Comparison of ENCODE assay signal across 1 cellular context in genomic region chrX:153206425-153207046, GRCh38.
TF ChIP-seq lines count a peak whose summit lies in the region.

No MANE protein-coding gene starts in this region.

TF ChIP-seq in K562, 482 proteins besides CTCF, POLR2A, EP300 and RAD21 (continued from another document and continues in another):
- no peak for TF ChIP-seq ZBTB9 (CRISPR knock-in tag; IDR thresholded peaks at IDR 0.05)
- no peak for TF ChIP-seq ZNF3 (CRISPR knock-in tag; IDR thresholded peaks at IDR 0.05)
- no peak for TF ChIP-seq ZEB2 (IDR thresholded peaks at IDR 0.05)
- peak; percentile 78 for TF ChIP-seq ARID1B (IDR thresholded peaks at IDR 0.05)
- no peak for TF ChIP-seq ETV5 (CRISPR knock-in tag; IDR thresholded peaks at IDR 0.05; ENCODE audit: low read depth)
- no peak for TF ChIP-seq FOXK1 (CRISPR knock-in tag; IDR thresholded peaks at IDR 0.05; ENCODE audit: borderline replicate concordance)
- no peak for TF ChIP-seq JUND (IDR thresholded peaks at IDR 0.05; ENCODE audit: borderline replicate concordance, low read depth, low read length)
- TF ChIP-seq JUND (tag; IDR thresholded peaks at IDR 0.05; ENCODE audit: borderline replicate concordance, low read depth, low read length), result no peak
- TF ChIP-seq MNT (conservative IDR thresholded peaks at IDR 0.05), result peak in 1 of 2 experiments; percentile 25; a peak in 2 of 4 replicates
- TF ChIP-seq CXXC5 (CRISPR knock-in tag; IDR thresholded peaks at IDR 0.05), result no peak
- TF ChIP-seq, protein P1, sequence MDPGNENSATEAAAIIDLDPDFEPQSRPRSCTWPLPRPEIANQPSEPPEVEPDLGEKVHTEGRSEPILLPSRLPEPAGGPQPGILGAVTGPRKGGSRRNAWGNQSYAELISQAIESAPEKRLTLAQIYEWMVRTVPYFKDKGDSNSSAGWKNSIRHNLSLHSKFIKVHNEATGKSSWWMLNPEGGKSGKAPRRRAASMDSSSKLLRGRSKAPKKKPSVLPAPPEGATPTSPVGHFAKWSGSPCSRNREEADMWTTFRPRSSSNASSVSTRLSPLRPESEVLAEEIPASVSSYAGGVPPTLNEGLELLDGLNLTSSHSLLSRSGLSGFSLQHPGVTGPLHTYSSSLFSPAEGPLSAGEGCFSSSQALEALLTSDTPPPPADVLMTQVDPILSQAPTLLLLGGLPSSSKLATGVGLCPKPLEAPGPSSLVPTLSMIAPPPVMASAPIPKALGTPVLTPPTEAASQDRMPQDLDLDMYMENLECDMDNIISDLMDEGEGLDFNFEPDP (CRISPR knock-in tag; IDR thresholded peaks at IDR 0.05), result no peak
- TF ChIP-seq, protein P2, sequence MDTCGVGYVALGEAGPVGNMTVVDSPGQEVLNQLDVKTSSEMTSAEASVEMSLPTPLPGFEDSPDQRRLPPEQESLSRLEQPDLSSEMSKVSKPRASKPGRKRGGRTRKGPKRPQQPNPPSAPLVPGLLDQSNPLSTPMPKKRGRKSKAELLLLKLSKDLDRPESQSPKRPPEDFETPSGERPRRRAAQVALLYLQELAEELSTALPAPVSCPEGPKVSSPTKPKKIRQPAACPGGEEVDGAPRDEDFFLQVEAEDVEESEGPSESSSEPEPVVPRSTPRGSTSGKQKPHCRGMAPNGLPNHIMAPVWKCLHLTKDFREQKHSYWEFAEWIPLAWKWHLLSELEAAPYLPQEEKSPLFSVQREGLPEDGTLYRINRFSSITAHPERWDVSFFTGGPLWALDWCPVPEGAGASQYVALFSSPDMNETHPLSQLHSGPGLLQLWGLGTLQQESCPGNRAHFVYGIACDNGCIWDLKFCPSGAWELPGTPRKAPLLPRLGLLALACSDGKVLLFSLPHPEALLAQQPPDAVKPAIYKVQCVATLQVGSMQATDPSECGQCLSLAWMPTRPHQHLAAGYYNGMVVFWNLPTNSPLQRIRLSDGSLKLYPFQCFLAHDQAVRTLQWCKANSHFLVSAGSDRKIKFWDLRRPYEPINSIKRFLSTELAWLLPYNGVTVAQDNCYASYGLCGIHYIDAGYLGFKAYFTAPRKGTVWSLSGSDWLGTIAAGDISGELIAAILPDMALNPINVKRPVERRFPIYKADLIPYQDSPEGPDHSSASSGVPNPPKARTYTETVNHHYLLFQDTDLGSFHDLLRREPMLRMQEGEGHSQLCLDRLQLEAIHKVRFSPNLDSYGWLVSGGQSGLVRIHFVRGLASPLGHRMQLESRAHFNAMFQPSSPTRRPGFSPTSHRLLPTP (IDR thresholded peaks at IDR 0.05; ENCODE audit: borderline replicate concordance, extremely low read depth, insufficient read length), result no peak
- no peak for TF ChIP-seq ZNF280B (CRISPR knock-in tag; IDR thresholded peaks at IDR 0.05)
- TF ChIP-seq POLR3G (IDR thresholded peaks at IDR 0.05; ENCODE audit: extremely low read depth, insufficient read length, insufficient replicate concordance), result no peak
- TF ChIP-seq, protein P3, sequence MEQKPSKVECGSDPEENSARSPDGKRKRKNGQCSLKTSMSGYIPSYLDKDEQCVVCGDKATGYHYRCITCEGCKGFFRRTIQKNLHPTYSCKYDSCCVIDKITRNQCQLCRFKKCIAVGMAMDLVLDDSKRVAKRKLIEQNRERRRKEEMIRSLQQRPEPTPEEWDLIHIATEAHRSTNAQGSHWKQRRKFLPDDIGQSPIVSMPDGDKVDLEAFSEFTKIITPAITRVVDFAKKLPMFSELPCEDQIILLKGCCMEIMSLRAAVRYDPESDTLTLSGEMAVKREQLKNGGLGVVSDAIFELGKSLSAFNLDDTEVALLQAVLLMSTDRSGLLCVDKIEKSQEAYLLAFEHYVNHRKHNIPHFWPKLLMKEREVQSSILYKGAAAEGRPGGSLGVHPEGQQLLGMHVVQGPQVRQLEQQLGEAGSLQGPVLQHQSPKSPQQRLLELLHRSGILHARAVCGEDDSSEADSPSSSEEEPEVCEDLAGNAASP (IDR thresholded peaks at IDR 0.05), result no peak
- no peak for TF ChIP-seq GTF2B (IDR thresholded peaks at IDR 0.05; ENCODE audit: extremely low read depth, insufficient read length)
- TF ChIP-seq SRSF7 (optimal IDR thresholded peaks at IDR 0.05; ENCODE audit: low read depth, low read length), result no peak
- no peak for TF ChIP-seq ZNF133 (CRISPR knock-in tag; IDR thresholded peaks at IDR 0.05)
- TF ChIP-seq ZNF134 (CRISPR knock-in tag; conservative IDR thresholded peaks at IDR 0.05), result no peak
- TF ChIP-seq ZNF212 (CRISPR knock-in tag; IDR thresholded peaks at IDR 0.05), result no peak
- no peak for TF ChIP-seq ELF2 (CRISPR knock-in tag; IDR thresholded peaks at IDR 0.05)
- no peak for TF ChIP-seq KDM2B (CRISPR knock-in tag; IDR thresholded peaks at IDR 0.05)
- TF ChIP-seq PHF20 (IDR thresholded peaks at IDR 0.05; ENCODE audit: partially characterized antibody), result no peak
- TF ChIP-seq, protein P4, sequence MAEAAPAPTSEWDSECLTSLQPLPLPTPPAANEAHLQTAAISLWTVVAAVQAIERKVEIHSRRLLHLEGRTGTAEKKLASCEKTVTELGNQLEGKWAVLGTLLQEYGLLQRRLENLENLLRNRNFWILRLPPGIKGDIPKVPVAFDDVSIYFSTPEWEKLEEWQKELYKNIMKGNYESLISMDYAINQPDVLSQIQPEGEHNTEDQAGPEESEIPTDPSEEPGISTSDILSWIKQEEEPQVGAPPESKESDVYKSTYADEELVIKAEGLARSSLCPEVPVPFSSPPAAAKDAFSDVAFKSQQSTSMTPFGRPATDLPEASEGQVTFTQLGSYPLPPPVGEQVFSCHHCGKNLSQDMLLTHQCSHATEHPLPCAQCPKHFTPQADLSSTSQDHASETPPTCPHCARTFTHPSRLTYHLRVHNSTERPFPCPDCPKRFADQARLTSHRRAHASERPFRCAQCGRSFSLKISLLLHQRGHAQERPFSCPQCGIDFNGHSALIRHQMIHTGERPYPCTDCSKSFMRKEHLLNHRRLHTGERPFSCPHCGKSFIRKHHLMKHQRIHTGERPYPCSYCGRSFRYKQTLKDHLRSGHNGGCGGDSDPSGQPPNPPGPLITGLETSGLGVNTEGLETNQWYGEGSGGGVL (CRISPR knock-in tag; IDR thresholded peaks at IDR 0.05), result no peak
- 0 out of 2 replicates have a peak, but pooled peaks have one; percentile 38 for TF ChIP-seq CBFA2T2 (conservative IDR thresholded peaks at IDR 0.05)
- no peak for TF ChIP-seq HBP1 (CRISPR knock-in tag; IDR thresholded peaks at IDR 0.05)
- peak; percentile 41 for TF ChIP-seq NCOR1 (IDR thresholded peaks at IDR 0.05)
- TF ChIP-seq MTA2 (IDR thresholded peaks at IDR 0.05; ENCODE audit: low read depth), result 0 out of 2 replicates have a peak, but pooled peaks have one; percentile 9
- TF ChIP-seq MITF (IDR thresholded peaks at IDR 0.05), result peak; percentile 70; the same call in 1 of the 2 replicates
- TF ChIP-seq SOX6 (IDR thresholded peaks at IDR 0.05), result no peak
- TF ChIP-seq E2F8 (IDR thresholded peaks at IDR 0.05; ENCODE audit: low read depth, partially characterized antibody), result no peak
- TF ChIP-seq ESRRB (CRISPR knock-in tag; IDR thresholded peaks at IDR 0.05; ENCODE audit: borderline replicate concordance), result no peak
- no peak for TF ChIP-seq SP2 (IDR thresholded peaks at IDR 0.05; ENCODE audit: extremely low read depth, low read depth, low read length, poor library complexity, severe bottlenecking)
- TF ChIP-seq ZNF589 (CRISPR knock-in tag; IDR thresholded peaks at IDR 0.05; ENCODE audit: low read depth), result no peak
- no peak for TF ChIP-seq MCM2 (IDR thresholded peaks at IDR 0.05; ENCODE audit: low read depth)
- TF ChIP-seq SMARCA4 (IDR thresholded peaks at IDR 0.05), result peak; percentile 55
- no peak for TF ChIP-seq BCOR (IDR thresholded peaks at IDR 0.05)
- TF ChIP-seq ZNF644 (tag; IDR thresholded peaks at IDR 0.05; ENCODE audit: low read depth), result no peak
- TF ChIP-seq TCF3 (CRISPR knock-in tag; IDR thresholded peaks at IDR 0.05), result peak; percentile 49; the same call in 1 of the 2 replicates
- no peak for TF ChIP-seq MEF2A (IDR thresholded peaks at IDR 0.05; ENCODE audit: control insufficient read depth, low read depth, low read length)
- TF ChIP-seq TOE1 (IDR thresholded peaks at IDR 0.05; ENCODE audit: borderline replicate concordance), result no peak
- no peak for TF ChIP-seq TOE1 (CRISPR knock-in tag; IDR thresholded peaks at IDR 0.05; ENCODE audit: borderline replicate concordance, low read depth)
- no peak for TF ChIP-seq ZFX (CRISPR knock-in tag; IDR thresholded peaks at IDR 0.05)
- TF ChIP-seq ZNF12 (CRISPR knock-in tag; IDR thresholded peaks at IDR 0.05), result no peak
- TF ChIP-seq SRF (CRISPR knock-in tag; IDR thresholded peaks at IDR 0.05), result no peak
- no peak for TF ChIP-seq NR2F6 (CRISPR knock-in tag; IDR thresholded peaks at IDR 0.05)
